ENCODE assay signal across 9 cellular contexts in genomic region chr2:57549642-57550102, GRCh38.
DNase-seq lines count a peak whose midpoint lies in the region; ATAC-seq and TF ChIP-seq lines count a peak whose summit lies in the region.
"Had no signal": no experiment of that assay in that cellular context is flagged by ENCODE, and none has a peak within 500 bp of the region (broad histone marks: within the 10 kb centered on the region; RNA-seq: fewer than 3 reads in every experiment).

No MANE protein-coding gene starts in this region.

- TF ChIP-seq CTCF in CD14-positive monocyte (IDR thresholded peaks at IDR 0.05) (peak; percentile 32), PC-3 (conservative IDR thresholded peaks at IDR 0.05; ENCODE audit: low read depth, low read length) (peak; percentile 84)

- DNase-seq in CD14-positive monocyte (ENCODE audit: low spot score) (no peak), PC-3 (peak; percentile 59), left lobe of liver (ENCODE audit: low spot score) (no peak), erythroblast (lab: John Stamatoyannopoulos, UW) (no peak), Right ventricle myocardium inferior (ENCODE audit: missing footprints) (no peak), epidermal melanocyte (ENCODE audit: insufficient read length, low spot score) (no peak)

- H3F3A ChIP-seq in PC-3 (ENCODE audit: low read length, unreplicated experiment) = no peaks in the 10 kb centered on the region

- H3K4me2 ChIP-seq in PC-3 (ENCODE audit: low read length) = no peak overlapping the region

- no peaks in the 10 kb centered on the region for H4K20me1 ChIP-seq in PC-3 (ENCODE audit: low read length)

- H3K27ac ChIP-seq in PC-3 (ENCODE audit: low read length) = no peak overlapping the region
- H3K27ac ChIP-seq: thoracic aorta had no signal

- peaks cover 0 to 3% (median 0%) of the 10 kb centered on the region in 3 donors for H3K27me3 Mint-ChIP-seq in CD14-positive monocyte (ENCODE audit: low read depth in 3 of 3)

- H3K36me3 Mint-ChIP-seq in CD14-positive monocyte = no peaks in the 10 kb centered on the region

- no TSS peak for BruUV-seq in PC-3 (replicated peaks; lab: Mats Ljungman, UMichigan)

- H3K4me3 ChIP-seq in PC-3 (ENCODE audit: low read length) = no peak overlapping the region
- H3K4me3 ChIP-seq: thoracic aorta had no signal

- H3K36me3 ChIP-seq in PC-3 (ENCODE audit: low read depth, low read length) = no peaks in the 10 kb centered on the region
- H3K36me3 ChIP-seq: thoracic aorta had no signal

- H3K4me1 ChIP-seq in PC-3 (ENCODE audit: insufficient read depth, low read length) = no peaks in the 10 kb centered on the region

- no peak overlapping the region for H2AFZ ChIP-seq in PC-3 (ENCODE audit: low read length)

- TF ChIP-seq POLR2A in erythroblast (IDR thresholded peaks at IDR 0.05; ENCODE audit: low read length) = no peak

- H3K27me3 ChIP-seq in PC-3 (ENCODE audit: low read length) = peaks cover 44% of the 10 kb centered on the region

- intact Hi-C loops in CD14-positive monocyte (cut with micrococcal nuclease) = no loop called here
- intact Hi-C loops in PC-3 (cut with micrococcal nuclease) = loop anchor here (10.0 kb wide), 1 partner anchor 155 kb away; no protein-coding TSS in a partner anchor
- intact Hi-C loops in Right ventricle myocardium inferior (cut with DNase I) = no loop called here

- no peaks in the 10 kb centered on the region for H3K9me3 ChIP-seq in PC-3 (ENCODE audit: low read length)
- H3K9me3 ChIP-seq: thoracic aorta had no signal

- ATAC-seq in GM18909 (IDR thresholded peaks at IDR 0.05; ENCODE audit: poor library complexity, unreplicated experiment) = peak; percentile 66
- ATAC-seq in HG03354 (IDR thresholded peaks at IDR 0.05; ENCODE audit: poor library complexity, severe bottlenecking, unreplicated experiment) = peak; percentile 78
- ATAC-seq in PC-3 = peak; percentile 51; the same call in 1 of the 2 replicates
- ATAC-seq in left lobe of liver = peak; percentile 62
- no peak for ATAC-seq in Right ventricle myocardium inferior

- H3K9ac ChIP-seq in PC-3 (ENCODE audit: low read length) = no peak overlapping the region

- H3K9me3 Mint-ChIP-seq in CD14-positive monocyte = peaks cover 0 to 12% (median 5%) of the 10 kb centered on the region in 7 donors

- POLR2A ChIA-PET in PC-3 (lab: Charles Lee; ENCODE audit: unreplicated experiment) = no interaction called here

- no peaks in the 10 kb centered on the region for H3K79me2 ChIP-seq in PC-3 (ENCODE audit: low read length)

- H3K27ac Mint-ChIP-seq in CD14-positive monocyte = no peak overlapping the region

- CTCF ChIA-PET in PC-3 (lab: Charles Lee) = interaction anchor here (0.6 to 0.7 kb wide), 2 partner anchors 493 to 1221 kb away, joined by 3 read pairs; no protein-coding TSS in a partner anchor

- H3K9me2 ChIP-seq in PC-3 (replicated peaks; ENCODE audit: low read length) = no peaks in the 10 kb centered on the region

- H3K4me1 Mint-ChIP-seq in CD14-positive monocyte = peaks cover 7% of the 10 kb centered on the region

- H3K4me3 Mint-ChIP-seq in CD14-positive monocyte = no peak overlapping the region
